In the genomic region with DNA sequence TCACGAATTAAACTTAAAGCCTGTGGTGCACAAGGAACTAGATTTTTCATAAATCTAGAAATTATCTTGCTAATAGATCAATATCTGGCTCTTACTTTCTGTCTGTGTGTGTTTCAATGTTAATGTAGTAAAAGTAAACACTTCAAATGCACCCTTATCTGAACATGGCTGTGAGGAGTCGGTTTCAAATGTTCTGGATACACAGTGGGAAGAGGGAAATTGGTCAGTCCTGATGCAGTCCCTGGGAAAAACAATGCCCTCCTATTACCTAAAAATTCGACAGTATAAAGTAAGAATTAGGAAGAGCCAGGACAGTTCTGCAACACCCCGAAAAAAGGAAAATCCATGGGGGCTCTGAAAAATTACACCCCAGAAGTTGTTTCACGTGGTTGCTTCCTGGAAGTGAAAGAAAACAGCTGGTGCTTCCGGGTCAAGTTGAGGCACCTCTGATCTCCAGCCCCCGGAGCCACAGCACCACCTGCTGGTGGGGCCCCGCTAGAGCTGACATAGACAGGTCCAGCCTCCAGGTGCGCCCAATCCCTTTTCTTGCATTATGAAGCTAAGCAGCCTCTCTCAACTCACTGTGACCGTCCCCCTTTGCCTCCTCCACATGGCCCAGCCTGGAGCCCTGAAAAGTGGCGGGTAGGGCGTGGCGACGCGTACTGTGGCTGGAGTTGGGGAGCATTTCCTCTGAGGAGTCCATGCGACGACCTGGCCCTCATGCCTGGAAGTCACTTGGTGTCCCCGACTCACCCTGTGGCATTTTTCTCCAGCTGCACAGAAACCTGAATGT, we compare ENCODE assay signal across 10 cellular contexts. TPM values are rescaled to one million over a fixed set of nuclear protein-coding genes. Genes with fewer than 3 reads are reported as not detected.
DNase-seq lines count a peak whose midpoint lies in the region; ATAC-seq, FAIRE-seq and TF ChIP-seq lines count a peak whose summit lies in the region.
"Had no signal": no experiment of that assay in that cellular context is flagged by ENCODE, and none has a peak within 500 bp of the region (broad histone marks: within the 10 kb centered on the region; RNA-seq: fewer than 3 reads in every experiment).

No MANE protein-coding gene starts in this region.

- H3K4me3 ChIP-seq in HepG2 (replicated peaks in 1 of 3; ENCODE audit: insufficient read depth in 1 of 3, low read depth in 2 of 3, low read length in 3 of 3) (peak overlapping the region in 1 of 3 experiments; percentile 6; a peak in 1 of 6 replicates), lower leg skin (ENCODE audit: low read depth, poor library complexity, severe bottlenecking) (no peak overlapping the region)

- no TSS peak for BruUV-seq in HepG2 (replicated peaks; lab: Mats Ljungman, UMichigan)

- 0 out of 2 replicates have a peak, but pooled peaks have one; percentile 35 for TF ChIP-seq RAD21 in HepG2 (CRISPR knock-in tag; IDR thresholded peaks at IDR 0.05)

- no peaks in the 10 kb centered on the region for H3K9me3 ChIP-seq in HepG2 (ENCODE audit: low read length)

- intact Hi-C loops in HepG2 (cut with micrococcal nuclease; ENCODE audit: unreplicated experiment) (no loop called here), lower leg skin (cut with DNase I; ENCODE audit: low total_unique reads) (no loop called here)

- no peaks in the 10 kb centered on the region for H3K79me2 ChIP-seq in HepG2 (ENCODE audit: insufficient read depth, low read length)

- whole genome bisulfite sequencing in HepG2 (ENCODE audit: low lambda C conversion rate), result 45% methylated on average over 18 of the region's 18 CpGs
- WGBS in lower leg skin, 2 donors, result 70 to 71% methylated on average over 18 of the region's 18 CpGs

- no peak overlapping the region for H3K9ac ChIP-seq in HepG2 (ENCODE audit: insufficient read depth, low read depth, low read length)

- TF ChIP-seq CTCF in LNCAP (IDR thresholded peaks at IDR 0.05) (peak; percentile 50; the same call in 1 of the 2 replicates), HepG2 (CRISPR knock-in tag; IDR thresholded peaks at IDR 0.05) (peak; percentile 64), lower leg skin (IDR thresholded peaks at IDR 0.05) (no peak)

- FAIRE-seq in HepG2 (lab: Jason Lieb, UNC) (no peak), GM19239 (lab: Jason Lieb, UNC) (no peak)
- FAIRE-seq: A204.1 had no signal

- peaks cover 2 to 12% of the 10 kb centered on the region in 2 experiments; a peak in 4 of 5 replicates for H3K27me3 ChIP-seq in HepG2 (ENCODE audit: control insufficient read depth in 1 of 2, insufficient read depth in 2 of 2, low read length in 2 of 2)

- DNase-seq in DMS 273 (lab: John Stamatoyannopoulos, UW; ENCODE audit: unreplicated experiment), result peak; percentile 48
- no peak for DNase-seq in DMS 273 treated with DMSO at 0.1 percent for 48 hours (lab: John Stamatoyannopoulos, UW)
- DNase-seq in activated CD8-positive, alpha-beta memory T cell treated with anti-CD3 and anti-CD28 coated beads for 48 hours (ENCODE audit: low read depth in 2 of 3, low spot score in 2 of 3), result peak in 2 of 3 experiments; percentile 37 to 38
- peak; percentile 26 for DNase-seq in HepG2 (ENCODE audit: low spot score)
- DNase-seq in GM19239 (ENCODE audit: insufficient read length, low spot score), result no peak
- no peak for DNase-seq in lower leg skin (ENCODE audit: low spot score in 2 of 2)

- H3K4me1 ChIP-seq in HepG2 (ENCODE audit: insufficient read depth, low read length), result no peaks in the 10 kb centered on the region

- no peaks in the 10 kb centered on the region for H4K20me1 ChIP-seq in HepG2 (ENCODE audit: insufficient read depth, low read length)

- CTCF ChIA-PET in HepG2 (lab: Yijun Ruan, JAX; ENCODE audit: low intra/inter-chr PET ratio, low total read pairs), result interaction anchor here (1.1 kb wide), 1 partner anchor 60 kb away, joined by 3 read pairs; no protein-coding TSS in a partner anchor

- no peak for TF ChIP-seq POLR2A in HepG2 (IDR thresholded peaks at IDR 0.05; ENCODE audit: insufficient read depth in 1 of 2, low read depth in 2 of 2, low read length in 2 of 2)
- no peak for TF ChIP-seq POLR2A in lower leg skin (IDR thresholded peaks at IDR 0.05)

- in situ Hi-C loops in HepG2 (cut with HindIII; ENCODE audit: extremely low pct_ligation_motif_present, low pct_unique_long_range_greater_than_20kb), result no loop called here

- H3K36me3 ChIP-seq in HepG2 (replicated peaks in 1 of 2; ENCODE audit: control insufficient read depth in 1 of 2, insufficient read depth in 2 of 2, low read length in 2 of 2), result no peaks in the 10 kb centered on the region

- no peak overlapping the region for H3K27ac ChIP-seq in HepG2 (ENCODE audit: extremely low read length, insufficient read depth, low read length)

- ATAC-seq in HepG2 (peak; percentile 68), HG02852 (IDR thresholded peaks at IDR 0.05; ENCODE audit: unreplicated experiment) (no peak)

- TF ChIP-seq EP300 in HepG2 (IDR thresholded peaks at IDR 0.05; ENCODE audit: low read depth in 2 of 2, low read length in 2 of 2), result no peak
- no peak for TF ChIP-seq EP300 in HepG2 (CRISPR knock-in tag; IDR thresholded peaks at IDR 0.05; ENCODE audit: borderline replicate concordance)

- peak overlapping the region; percentile 6 for H3K4me2 ChIP-seq in HepG2 (ENCODE audit: low read depth, low read length)

- H2AFZ ChIP-seq in HepG2 (ENCODE audit: low read length), result no peak overlapping the region

- POLR2A ChIA-PET in HepG2 (lab: Yijun Ruan, JAX), result no interaction called here

RNA-seq across cellular contexts. Expression of a gene that starts 8.3 kb away (rescaled TPM):
- not detected in 2 replicates for total RNA-seq in HepG2 (2016; rRNA removed; fragmentation: Illumina TruSeq; extraction: Trizol)
- not detected in 2 replicates for total RNA-seq in HepG2 (2016; cell fraction: cytosol; rRNA removed; fragmentation: Illumina TruSeq; extraction: Trizol; ENCODE audit: low read depth)
- not detected in 2 replicates for total RNA-seq in HepG2 (2016; cell fraction: insoluble cytoplasmic fraction; rRNA removed; fragmentation: Illumina TruSeq; extraction: Trizol)
- not detected in 2 replicates for total RNA-seq in HepG2 (2016; cell fraction: membrane; rRNA removed; fragmentation: Illumina TruSeq; extraction: Trizol)
- not detected in 2 replicates for total RNA-seq in HepG2 (2016; cell fraction: nucleus; rRNA removed; fragmentation: Illumina TruSeq; extraction: Trizol)
- not detected in 2 replicates for polyA plus RNA-seq in HepG2 (2011; rRNA removed)
- not detected in 2 replicates for polyA plus RNA-seq in HepG2 (2011; cell fraction: cytosol; rRNA removed)
- not detected in 2 replicates for polyA plus RNA-seq in HepG2 (2011; cell fraction: nucleus; rRNA removed)
- not detected in 2 replicates for polyA plus RNA-seq in HepG2 (2012)
- not detected in 2 replicates for polyA plus RNA-seq in HepG2 (2016; cell fraction: cytosol; fragmentation: Illumina TruSeq; extraction: Trizol; ENCODE audit: low read depth)
- polyA plus RNA-seq in HepG2 (2016; cell fraction: insoluble cytoplasmic fraction; fragmentation: Illumina TruSeq; extraction: Trizol; ENCODE audit: low read depth), result not detected in 2 replicates
- not detected in 2 replicates for polyA plus RNA-seq in HepG2 (2016; cell fraction: membrane; fragmentation: Illumina TruSeq; extraction: Trizol; ENCODE audit: low read depth)
- polyA plus RNA-seq in HepG2 (2016; cell fraction: nucleus; fragmentation: Illumina TruSeq; extraction: Trizol; ENCODE audit: insufficient read depth, low read depth), result not detected in 2 replicates
- polyA minus RNA-seq in HepG2 (2011; rRNA and poly(A)+ RNA removed; ENCODE audit: low replicate concordance), result not detected in 2 replicates
- polyA minus RNA-seq in HepG2 (2011; cell fraction: cytosol; rRNA and poly(A)+ RNA removed), result not detected in 2 replicates
- not detected in 2 replicates for polyA minus RNA-seq in HepG2 (2011; cell fraction: nucleus; rRNA and poly(A)+ RNA removed)
- total RNA-seq in lower leg skin, result not detected
- total RNA-seq: T-helper 2 cell treated with Interferon-gamma antibody and Interleukin-4, amounts not matched to agents 100 ng/mL and 5 ng/mL, for 36 hours had no signal

RNA-seq across cellular contexts. Expression of a gene that starts 22.6 kb away (rescaled TPM):
- not detected in 2 replicates for total RNA-seq in HepG2 (2016; rRNA removed; fragmentation: Illumina TruSeq; extraction: Trizol)
- not detected in 2 replicates for total RNA-seq in HepG2 (2016; cell fraction: cytosol; rRNA removed; fragmentation: Illumina TruSeq; extraction: Trizol; ENCODE audit: low read depth)
- not detected in 2 replicates for total RNA-seq in HepG2 (2016; cell fraction: insoluble cytoplasmic fraction; rRNA removed; fragmentation: Illumina TruSeq; extraction: Trizol)
- not detected in 2 replicates for total RNA-seq in HepG2 (2016; cell fraction: membrane; rRNA removed; fragmentation: Illumina TruSeq; extraction: Trizol)
- not detected in 2 replicates for total RNA-seq in HepG2 (2016; cell fraction: nucleus; rRNA removed; fragmentation: Illumina TruSeq; extraction: Trizol)
- polyA plus RNA-seq in HepG2 (2011; rRNA removed), result not detected in 2 replicates
- polyA plus RNA-seq in HepG2 (2011; cell fraction: cytosol; rRNA removed), result not detected in 2 replicates
- not detected in 2 replicates for polyA plus RNA-seq in HepG2 (2011; cell fraction: nucleus; rRNA removed)
- not detected in 2 replicates for polyA plus RNA-seq in HepG2 (2012)
- not detected in 2 replicates for polyA plus RNA-seq in HepG2 (2016; cell fraction: cytosol; fragmentation: Illumina TruSeq; extraction: Trizol; ENCODE audit: low read depth)
- polyA plus RNA-seq in HepG2 (2016; cell fraction: insoluble cytoplasmic fraction; fragmentation: Illumina TruSeq; extraction: Trizol; ENCODE audit: low read depth), result not detected in 2 replicates
- polyA plus RNA-seq in HepG2 (2016; cell fraction: membrane; fragmentation: Illumina TruSeq; extraction: Trizol; ENCODE audit: low read depth), result not detected in 2 replicates
- polyA plus RNA-seq in HepG2 (2016; cell fraction: nucleus; fragmentation: Illumina TruSeq; extraction: Trizol; ENCODE audit: insufficient read depth, low read depth), result not detected in 2 replicates
- polyA minus RNA-seq in HepG2 (2011; rRNA and poly(A)+ RNA removed; ENCODE audit: low replicate concordance), result not detected in 2 replicates
- polyA minus RNA-seq in HepG2 (2011; cell fraction: cytosol; rRNA and poly(A)+ RNA removed), result not detected in 2 replicates
- not detected in 2 replicates for polyA minus RNA-seq in HepG2 (2011; cell fraction: nucleus; rRNA and poly(A)+ RNA removed)
- total RNA-seq in lower leg skin, result under 1 TPM in 1 of 4 donors, not detected in 3; 0.34 TPM
- total RNA-seq: T-helper 2 cell treated with Interferon-gamma antibody and Interleukin-4, amounts not matched to agents 100 ng/mL and 5 ng/mL, for 36 hours had no signal

RNA-seq across cellular contexts. Expression of a gene that starts 24.9 kb away (rescaled TPM):
- total RNA-seq in HepG2 (2016; rRNA removed; fragmentation: Illumina TruSeq; extraction: Trizol), result not detected in 2 replicates
- not detected in 2 replicates for total RNA-seq in HepG2 (2016; cell fraction: cytosol; rRNA removed; fragmentation: Illumina TruSeq; extraction: Trizol; ENCODE audit: low read depth)
- total RNA-seq in HepG2 (2016; cell fraction: insoluble cytoplasmic fraction; rRNA removed; fragmentation: Illumina TruSeq; extraction: Trizol), result not detected in 2 replicates
- total RNA-seq in HepG2 (2016; cell fraction: membrane; rRNA removed; fragmentation: Illumina TruSeq; extraction: Trizol), result not detected in 2 replicates
- not detected in 2 replicates for total RNA-seq in HepG2 (2016; cell fraction: nucleus; rRNA removed; fragmentation: Illumina TruSeq; extraction: Trizol)
- polyA plus RNA-seq in HepG2 (2011; rRNA removed), result 0.13 TPM in 1 of 2 replicates, not detected in the other
- 0.28 TPM in 1 of 2 replicates, not detected in the other for polyA plus RNA-seq in HepG2 (2011; cell fraction: cytosol; rRNA removed)
- not detected in 2 replicates for polyA plus RNA-seq in HepG2 (2011; cell fraction: nucleus; rRNA removed)
- polyA plus RNA-seq in HepG2 (2012), result not detected in 2 replicates
- not detected in 2 replicates for polyA plus RNA-seq in HepG2 (2016; cell fraction: cytosol; fragmentation: Illumina TruSeq; extraction: Trizol; ENCODE audit: low read depth)
- not detected in 2 replicates for polyA plus RNA-seq in HepG2 (2016; cell fraction: insoluble cytoplasmic fraction; fragmentation: Illumina TruSeq; extraction: Trizol; ENCODE audit: low read depth)
- not detected in 2 replicates for polyA plus RNA-seq in HepG2 (2016; cell fraction: membrane; fragmentation: Illumina TruSeq; extraction: Trizol; ENCODE audit: low read depth)
- not detected in 2 replicates for polyA plus RNA-seq in HepG2 (2016; cell fraction: nucleus; fragmentation: Illumina TruSeq; extraction: Trizol; ENCODE audit: insufficient read depth, low read depth)
- 116 TPM in 1 of 2 replicates, not detected in the other for polyA minus RNA-seq in HepG2 (2011; rRNA and poly(A)+ RNA removed; ENCODE audit: low replicate concordance)
- 10.7 and 13.4 TPM in 2 replicates for polyA minus RNA-seq in HepG2 (2011; cell fraction: cytosol; rRNA and poly(A)+ RNA removed)
- polyA minus RNA-seq in HepG2 (2011; cell fraction: nucleus; rRNA and poly(A)+ RNA removed), result 2.5 and 8.4 TPM in 2 replicates
- 100 to 1,000 TPM; 206 to 584 (median 292) TPM for total RNA-seq in lower leg skin
- total RNA-seq: T-helper 2 cell treated with Interferon-gamma antibody and Interleukin-4, amounts not matched to agents 100 ng/mL and 5 ng/mL, for 36 hours had no signal

RNA-seq across cellular contexts. Expression of a gene that starts 54.8 kb away (rescaled TPM):
- total RNA-seq in HepG2 (2016; rRNA removed; fragmentation: Illumina TruSeq; extraction: Trizol) (0.22 TPM in 1 of 2 replicates, not detected in the other), lower leg skin (10 to 100 TPM in 1 of 4 donors, 1 to 10 TPM in 2, under 1 TPM in 1; 0.76 to 62.6 (median 5.2) TPM)
- total RNA-seq in HepG2 (2016; cell fraction: cytosol; rRNA removed; fragmentation: Illumina TruSeq; extraction: Trizol; ENCODE audit: low read depth), result not detected in 2 replicates
- total RNA-seq in HepG2 (2016; cell fraction: insoluble cytoplasmic fraction; rRNA removed; fragmentation: Illumina TruSeq; extraction: Trizol), result not detected in 2 replicates
- total RNA-seq in HepG2 (2016; cell fraction: membrane; rRNA removed; fragmentation: Illumina TruSeq; extraction: Trizol), result not detected in 2 replicates
- total RNA-seq in HepG2 (2016; cell fraction: nucleus; rRNA removed; fragmentation: Illumina TruSeq; extraction: Trizol), result not detected in 2 replicates
- not detected in 2 replicates for polyA plus RNA-seq in HepG2 (2011; rRNA removed)
- polyA plus RNA-seq in HepG2 (2011; cell fraction: cytosol; rRNA removed), result 0.15 TPM in 1 of 2 replicates, not detected in the other
- not detected in 2 replicates for polyA plus RNA-seq in HepG2 (2011; cell fraction: nucleus; rRNA removed)
- not detected in 2 replicates for polyA plus RNA-seq in HepG2 (2012)
- 0.35 and 0.36 TPM in 2 replicates for polyA plus RNA-seq in HepG2 (2016; cell fraction: cytosol; fragmentation: Illumina TruSeq; extraction: Trizol; ENCODE audit: low read depth)
- polyA plus RNA-seq in HepG2 (2016; cell fraction: insoluble cytoplasmic fraction; fragmentation: Illumina TruSeq; extraction: Trizol; ENCODE audit: low read depth), result not detected in 2 replicates
- not detected in 2 replicates for polyA plus RNA-seq in HepG2 (2016; cell fraction: membrane; fragmentation: Illumina TruSeq; extraction: Trizol; ENCODE audit: low read depth)
- not detected in 2 replicates for polyA plus RNA-seq in HepG2 (2016; cell fraction: nucleus; fragmentation: Illumina TruSeq; extraction: Trizol; ENCODE audit: insufficient read depth, low read depth)
- polyA minus RNA-seq in HepG2 (2011; rRNA and poly(A)+ RNA removed; ENCODE audit: low replicate concordance), result 30.8 TPM in 1 of 2 replicates, not detected in the other
- not detected in 2 replicates for polyA minus RNA-seq in HepG2 (2011; cell fraction: cytosol; rRNA and poly(A)+ RNA removed)
- 0.90 TPM in 1 of 2 replicates, not detected in the other for polyA minus RNA-seq in HepG2 (2011; cell fraction: nucleus; rRNA and poly(A)+ RNA removed)
- total RNA-seq: T-helper 2 cell treated with Interferon-gamma antibody and Interleukin-4, amounts not matched to agents 100 ng/mL and 5 ng/mL, for 36 hours had no signal

Comparison
In these comparisons a context has a peak if more than half of its experiments do, and no peak if none do; other contexts are left out.
1. DNase-seq: peak in DMS 273 (single experiment), activated CD8-positive, alpha-beta memory T cell treated with anti-CD3 and anti-CD28 coated beads for 48 hours (2 of 3) and HepG2 (single experiment); none in DMS 273 treated with DMSO at 0.1 percent for 48 hours (single experiment), GM19239 (single experiment) and lower leg skin (0 of 2).
2. CTCF ChIP-seq: peak in LNCAP (single experiment) and HepG2 (single experiment); none in lower leg skin (0 of 3).
3. RNA of a gene that starts 24.9 kb away (total RNA-seq): 206 to 584 TPM in lower leg skin; not detected in HepG2; every median in the first group is over 100 times any median in the second.